Comparison of ENCODE assay signal across 1 cellular context in the genomic region with DNA sequence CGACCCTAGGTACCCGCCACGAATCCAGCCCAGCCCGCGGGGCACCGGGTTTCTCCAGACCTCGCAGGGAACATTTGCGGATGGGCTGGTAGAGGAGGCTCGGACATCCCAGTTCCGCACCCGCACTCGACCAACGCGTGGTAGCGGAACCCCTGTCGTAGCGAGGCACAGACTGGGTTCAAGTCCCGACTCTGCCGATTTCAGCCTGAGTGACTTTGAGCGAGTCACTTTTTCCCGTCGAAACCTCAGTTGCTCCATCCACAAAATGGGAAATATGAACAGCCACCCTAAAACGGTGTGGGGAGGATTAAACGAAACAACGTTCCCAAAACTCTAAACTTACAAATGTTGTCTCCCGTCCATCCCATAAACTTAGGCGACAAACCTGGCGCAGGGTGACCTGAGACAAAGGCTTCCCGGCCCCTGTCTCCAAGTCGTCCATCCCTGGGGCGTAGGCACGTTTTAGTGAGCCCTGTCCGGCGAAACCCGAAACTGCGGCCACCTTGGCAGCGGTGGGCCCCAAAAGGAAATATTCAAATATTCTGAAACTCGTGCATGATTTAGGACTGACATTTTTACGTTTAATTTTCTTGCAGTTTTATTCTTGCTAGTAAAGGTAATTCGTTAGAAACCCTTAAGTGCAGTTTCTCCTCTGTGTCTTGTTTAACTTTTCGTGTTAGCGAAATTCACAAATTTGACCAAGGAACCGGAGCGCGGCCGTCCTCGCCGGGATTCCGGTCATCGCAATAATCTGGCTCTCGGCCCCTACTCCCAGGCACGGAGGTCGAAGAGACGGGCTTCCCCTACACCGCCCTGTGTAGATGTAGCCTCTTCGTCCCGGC.
TF ChIP-seq lines count a peak whose summit lies in the region.

No MANE protein-coding gene starts in this region.

TF ChIP-seq in GM12878, 131 proteins besides CTCF, POLR2A, EP300 and RAD21 (continued from another document and continues in another):
- TF ChIP-seq, protein P1, sequence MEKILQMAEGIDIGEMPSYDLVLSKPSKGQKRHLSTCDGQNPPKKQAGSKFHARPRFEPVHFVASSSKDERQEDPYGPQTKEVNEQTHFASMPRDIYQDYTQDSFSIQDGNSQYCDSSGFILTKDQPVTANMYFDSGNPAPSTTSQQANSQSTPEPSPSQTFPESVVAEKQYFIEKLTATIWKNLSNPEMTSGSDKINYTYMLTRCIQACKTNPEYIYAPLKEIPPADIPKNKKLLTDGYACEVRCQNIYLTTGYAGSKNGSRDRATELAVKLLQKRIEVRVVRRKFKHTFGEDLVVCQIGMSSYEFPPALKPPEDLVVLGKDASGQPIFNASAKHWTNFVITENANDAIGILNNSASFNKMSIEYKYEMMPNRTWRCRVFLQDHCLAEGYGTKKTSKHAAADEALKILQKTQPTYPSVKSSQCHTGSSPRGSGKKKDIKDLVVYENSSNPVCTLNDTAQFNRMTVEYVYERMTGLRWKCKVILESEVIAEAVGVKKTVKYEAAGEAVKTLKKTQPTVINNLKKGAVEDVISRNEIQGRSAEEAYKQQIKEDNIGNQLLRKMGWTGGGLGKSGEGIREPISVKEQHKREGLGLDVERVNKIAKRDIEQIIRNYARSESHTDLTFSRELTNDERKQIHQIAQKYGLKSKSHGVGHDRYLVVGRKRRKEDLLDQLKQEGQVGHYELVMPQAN (conservative IDR thresholded peaks at IDR 0.05) = 0 out of 2 replicates have a peak, but pooled peaks have one; percentile 3
- TF ChIP-seq TARDBP (IDR thresholded peaks at IDR 0.05; ENCODE audit: borderline replicate concordance) (no peak), CBX5 (IDR thresholded peaks at IDR 0.05; ENCODE audit: low read depth) (peak; percentile 30; the same call in 1 of the 2 replicates), MEF2A (IDR thresholded peaks at IDR 0.05; ENCODE audit: insufficient read depth, low read depth, low read length) (0 out of 2 replicates have a peak, but pooled peaks have one; percentile 14), ZZZ3 (IDR thresholded peaks at IDR 0.05; ENCODE audit: control insufficient read depth, insufficient read length, low read depth) (no peak), FOS (IDR thresholded peaks at IDR 0.05; ENCODE audit: borderline replicate concordance, extremely low read depth, insufficient read length) (no peak), SMC3 (IDR thresholded peaks at IDR 0.05; ENCODE audit: borderline replicate concordance, low read length) (no peak), SMAD5 (IDR thresholded peaks at IDR 0.05; ENCODE audit: low read depth) (peak; percentile 17; the same call in 1 of the 2 replicates), TBL1XR1 (IDR thresholded peaks at IDR 0.05; ENCODE audit: low read depth, low read length) (no peak), ZBED1 (IDR thresholded peaks at IDR 0.05; ENCODE audit: borderline replicate concordance) (no peak; the same call in 1 of the 2 replicates), ASH2L (IDR thresholded peaks at IDR 0.05; ENCODE audit: borderline replicate concordance, low read depth) (0 out of 2 replicates have a peak, but pooled peaks have one; percentile 13), SUPT20H (IDR thresholded peaks at IDR 0.05; ENCODE audit: borderline replicate concordance, control insufficient read depth, low read depth, low read length) (no peak), POLR2AphosphoS5 (IDR thresholded peaks at IDR 0.05; ENCODE audit: low read length) (peak; percentile 71), ESRRA (IDR thresholded peaks at IDR 0.05; ENCODE audit: low read length) (no peak), CREM (IDR thresholded peaks at IDR 0.05; ENCODE audit: low read depth) (0 out of 2 replicates have a peak, but pooled peaks have one; percentile 20), ZNF24 (IDR thresholded peaks at IDR 0.05) (no peak), YBX1 (IDR thresholded peaks at IDR 0.05) (no peak), LARP7 (IDR thresholded peaks at IDR 0.05) (0 out of 2 replicates have a peak, but pooled peaks have one; percentile 24), RELA (IDR thresholded peaks at IDR 0.05; ENCODE audit: borderline replicate concordance, partially characterized antibody) (no peak), PAX5 (IDR thresholded peaks at IDR 0.05; ENCODE audit: borderline replicate concordance, low read depth, low read length) (peak; percentile 28; the same call in 1 of the 2 replicates), KAT2A (conservative IDR thresholded peaks at IDR 0.05; ENCODE audit: control insufficient read depth, low read depth, low read length) (no peak), HDAC2 (IDR thresholded peaks at IDR 0.05) (no peak), MYC (IDR thresholded peaks at IDR 0.05; ENCODE audit: insufficient read depth, insufficient read length, insufficient replicate concordance, low read length, severe bottlenecking) (no peak), FOXM1 (IDR thresholded peaks at IDR 0.05; ENCODE audit: low read depth, low read length) (peak; percentile 53; the same call in 1 of the 2 replicates), SRF (IDR thresholded peaks at IDR 0.05; ENCODE audit: low read depth in 2 of 2, low read length in 2 of 2) (no peak), RCOR1 (conservative IDR thresholded peaks at IDR 0.05; ENCODE audit: low read depth, low read length) (no peak), NBN (IDR thresholded peaks at IDR 0.05) (no peak), ZSCAN29 (IDR thresholded peaks at IDR 0.05) (no peak), BRCA1 (IDR thresholded peaks at IDR 0.05; ENCODE audit: low read depth, low read length) (no peak), SREBF1 (IDR thresholded peaks at IDR 0.05; ENCODE audit: low read length) (no peak), KLF5 (IDR thresholded peaks at IDR 0.05; ENCODE audit: partially characterized antibody) (no peak), EGR1 (IDR thresholded peaks at IDR 0.05; ENCODE audit: borderline replicate concordance in 1 of 2, low read depth in 2 of 2, low read length in 2 of 2) (0 out of 3 replicates have a peak, but pooled peaks of 1 of the 2 experiments have one; percentile 1), ZNF217 (IDR thresholded peaks at IDR 0.05) (no peak), MYB (IDR thresholded peaks at IDR 0.05; ENCODE audit: borderline replicate concordance, low read depth, low read length) (no peak), EED (IDR thresholded peaks at IDR 0.05; ENCODE audit: low read depth) (no peak; the same call in 1 of the 2 replicates), SUZ12 (IDR thresholded peaks at IDR 0.05; ENCODE audit: unreplicated experiment) (no peak), SP1 (IDR thresholded peaks at IDR 0.05; ENCODE audit: low read depth, low read length) (no peak), PML (IDR thresholded peaks at IDR 0.05; ENCODE audit: low read length) (peak; percentile 56), MEF2B (IDR thresholded peaks at IDR 0.05; ENCODE audit: partially characterized antibody, poor library complexity, severe bottlenecking) (no peak), BHLHE40 (IDR thresholded peaks at IDR 0.05; ENCODE audit: borderline replicate concordance in 1 of 2, low read depth in 2 of 2, low read length in 1 of 2) (peak; percentile 76 to 84), NR2C2 (IDR thresholded peaks at IDR 0.05; ENCODE audit: borderline replicate concordance, control insufficient read depth, insufficient read length, low read depth) (no peak), GABPA (IDR thresholded peaks at IDR 0.05; ENCODE audit: low read depth) (no peak), TCF12 (IDR thresholded peaks at IDR 0.05; ENCODE audit: low read depth, low read length) (no peak), JUNB (IDR thresholded peaks at IDR 0.05) (no peak), POLR2AphosphoS2 (IDR thresholded peaks at IDR 0.05; ENCODE audit: low read depth, low read length) (no peak; the same call in 1 of the 2 replicates), HDAC6 (IDR thresholded peaks at IDR 0.05; ENCODE audit: unreplicated experiment) (no peak), BMI1 (IDR thresholded peaks at IDR 0.05; ENCODE audit: borderline replicate concordance) (no peak)
- TF ChIP-seq, protein P2, sequence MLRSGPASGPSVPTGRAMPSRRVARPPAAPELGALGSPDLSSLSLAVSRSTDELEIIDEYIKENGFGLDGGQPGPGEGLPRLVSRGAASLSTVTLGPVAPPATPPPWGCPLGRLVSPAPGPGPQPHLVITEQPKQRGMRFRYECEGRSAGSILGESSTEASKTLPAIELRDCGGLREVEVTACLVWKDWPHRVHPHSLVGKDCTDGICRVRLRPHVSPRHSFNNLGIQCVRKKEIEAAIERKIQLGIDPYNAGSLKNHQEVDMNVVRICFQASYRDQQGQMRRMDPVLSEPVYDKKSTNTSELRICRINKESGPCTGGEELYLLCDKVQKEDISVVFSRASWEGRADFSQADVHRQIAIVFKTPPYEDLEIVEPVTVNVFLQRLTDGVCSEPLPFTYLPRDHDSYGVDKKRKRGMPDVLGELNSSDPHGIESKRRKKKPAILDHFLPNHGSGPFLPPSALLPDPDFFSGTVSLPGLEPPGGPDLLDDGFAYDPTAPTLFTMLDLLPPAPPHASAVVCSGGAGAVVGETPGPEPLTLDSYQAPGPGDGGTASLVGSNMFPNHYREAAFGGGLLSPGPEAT (IDR thresholded peaks at IDR 0.05; ENCODE audit: low read depth) = no peak
- TF ChIP-seq, protein P3, sequence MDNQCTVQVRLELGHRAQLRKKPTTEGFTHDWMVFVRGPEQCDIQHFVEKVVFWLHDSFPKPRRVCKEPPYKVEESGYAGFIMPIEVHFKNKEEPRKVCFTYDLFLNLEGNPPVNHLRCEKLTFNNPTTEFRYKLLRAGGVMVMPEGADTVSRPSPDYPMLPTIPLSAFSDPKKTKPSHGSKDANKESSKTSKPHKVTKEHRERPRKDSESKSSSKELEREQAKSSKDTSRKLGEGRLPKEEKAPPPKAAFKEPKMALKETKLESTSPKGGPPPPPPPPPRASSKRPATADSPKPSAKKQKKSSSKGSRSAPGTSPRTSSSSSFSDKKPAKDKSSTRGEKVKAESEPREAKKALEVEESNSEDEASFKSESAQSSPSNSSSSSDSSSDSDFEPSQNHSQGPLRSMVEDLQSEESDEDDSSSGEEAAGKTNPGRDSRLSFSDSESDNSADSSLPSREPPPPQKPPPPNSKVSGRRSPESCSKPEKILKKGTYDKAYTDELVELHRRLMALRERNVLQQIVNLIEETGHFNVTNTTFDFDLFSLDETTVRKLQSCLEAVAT (IDR thresholded peaks at IDR 0.05) = no peak
- TF ChIP-seq, protein P4, sequence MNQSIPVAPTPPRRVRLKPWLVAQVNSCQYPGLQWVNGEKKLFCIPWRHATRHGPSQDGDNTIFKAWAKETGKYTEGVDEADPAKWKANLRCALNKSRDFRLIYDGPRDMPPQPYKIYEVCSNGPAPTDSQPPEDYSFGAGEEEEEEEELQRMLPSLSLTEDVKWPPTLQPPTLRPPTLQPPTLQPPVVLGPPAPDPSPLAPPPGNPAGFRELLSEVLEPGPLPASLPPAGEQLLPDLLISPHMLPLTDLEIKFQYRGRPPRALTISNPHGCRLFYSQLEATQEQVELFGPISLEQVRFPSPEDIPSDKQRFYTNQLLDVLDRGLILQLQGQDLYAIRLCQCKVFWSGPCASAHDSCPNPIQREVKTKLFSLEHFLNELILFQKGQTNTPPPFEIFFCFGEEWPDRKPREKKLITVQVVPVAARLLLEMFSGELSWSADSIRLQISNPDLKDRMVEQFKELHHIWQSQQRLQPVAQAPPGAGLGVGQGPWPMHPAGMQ (IDR thresholded peaks at IDR 0.05; ENCODE audit: borderline replicate concordance) = no peak
- TF ChIP-seq, protein P5, sequence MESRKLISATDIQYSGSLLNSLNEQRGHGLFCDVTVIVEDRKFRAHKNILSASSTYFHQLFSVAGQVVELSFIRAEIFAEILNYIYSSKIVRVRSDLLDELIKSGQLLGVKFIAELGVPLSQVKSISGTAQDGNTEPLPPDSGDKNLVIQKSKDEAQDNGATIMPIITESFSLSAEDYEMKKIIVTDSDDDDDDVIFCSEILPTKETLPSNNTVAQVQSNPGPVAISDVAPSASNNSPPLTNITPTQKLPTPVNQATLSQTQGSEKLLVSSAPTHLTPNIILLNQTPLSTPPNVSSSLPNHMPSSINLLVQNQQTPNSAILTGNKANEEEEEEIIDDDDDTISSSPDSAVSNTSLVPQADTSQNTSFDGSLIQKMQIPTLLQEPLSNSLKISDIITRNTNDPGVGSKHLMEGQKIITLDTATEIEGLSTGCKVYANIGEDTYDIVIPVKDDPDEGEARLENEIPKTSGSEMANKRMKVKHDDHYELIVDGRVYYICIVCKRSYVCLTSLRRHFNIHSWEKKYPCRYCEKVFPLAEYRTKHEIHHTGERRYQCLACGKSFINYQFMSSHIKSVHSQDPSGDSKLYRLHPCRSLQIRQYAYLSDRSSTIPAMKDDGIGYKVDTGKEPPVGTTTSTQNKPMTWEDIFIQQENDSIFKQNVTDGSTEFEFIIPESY (IDR thresholded peaks at IDR 0.05) = no peak
- TF ChIP-seq, protein P6, sequence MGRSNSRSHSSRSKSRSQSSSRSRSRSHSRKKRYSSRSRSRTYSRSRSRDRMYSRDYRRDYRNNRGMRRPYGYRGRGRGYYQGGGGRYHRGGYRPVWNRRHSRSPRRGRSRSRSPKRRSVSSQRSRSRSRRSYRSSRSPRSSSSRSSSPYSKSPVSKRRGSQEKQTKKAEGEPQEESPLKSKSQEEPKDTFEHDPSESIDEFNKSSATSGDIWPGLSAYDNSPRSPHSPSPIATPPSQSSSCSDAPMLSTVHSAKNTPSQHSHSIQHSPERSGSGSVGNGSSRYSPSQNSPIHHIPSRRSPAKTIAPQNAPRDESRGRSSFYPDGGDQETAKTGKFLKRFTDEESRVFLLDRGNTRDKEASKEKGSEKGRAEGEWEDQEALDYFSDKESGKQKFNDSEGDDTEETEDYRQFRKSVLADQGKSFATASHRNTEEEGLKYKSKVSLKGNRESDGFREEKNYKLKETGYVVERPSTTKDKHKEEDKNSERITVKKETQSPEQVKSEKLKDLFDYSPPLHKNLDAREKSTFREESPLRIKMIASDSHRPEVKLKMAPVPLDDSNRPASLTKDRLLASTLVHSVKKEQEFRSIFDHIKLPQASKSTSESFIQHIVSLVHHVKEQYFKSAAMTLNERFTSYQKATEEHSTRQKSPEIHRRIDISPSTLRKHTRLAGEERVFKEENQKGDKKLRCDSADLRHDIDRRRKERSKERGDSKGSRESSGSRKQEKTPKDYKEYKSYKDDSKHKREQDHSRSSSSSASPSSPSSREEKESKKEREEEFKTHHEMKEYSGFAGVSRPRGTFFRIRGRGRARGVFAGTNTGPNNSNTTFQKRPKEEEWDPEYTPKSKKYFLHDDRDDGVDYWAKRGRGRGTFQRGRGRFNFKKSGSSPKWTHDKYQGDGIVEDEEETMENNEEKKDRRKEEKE (IDR thresholded peaks at IDR 0.05) = no peak
- TF ChIP-seq, protein P7, sequence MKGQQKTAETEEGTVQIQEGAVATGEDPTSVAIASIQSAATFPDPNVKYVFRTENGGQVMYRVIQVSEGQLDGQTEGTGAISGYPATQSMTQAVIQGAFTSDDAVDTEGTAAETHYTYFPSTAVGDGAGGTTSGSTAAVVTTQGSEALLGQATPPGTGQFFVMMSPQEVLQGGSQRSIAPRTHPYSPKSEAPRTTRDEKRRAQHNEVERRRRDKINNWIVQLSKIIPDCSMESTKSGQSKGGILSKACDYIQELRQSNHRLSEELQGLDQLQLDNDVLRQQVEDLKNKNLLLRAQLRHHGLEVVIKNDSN (IDR thresholded peaks at IDR 0.05; ENCODE audit: borderline replicate concordance, extremely low read length, insufficient read depth, low read depth, low read length) = no peak
- TF ChIP-seq, protein P8, sequence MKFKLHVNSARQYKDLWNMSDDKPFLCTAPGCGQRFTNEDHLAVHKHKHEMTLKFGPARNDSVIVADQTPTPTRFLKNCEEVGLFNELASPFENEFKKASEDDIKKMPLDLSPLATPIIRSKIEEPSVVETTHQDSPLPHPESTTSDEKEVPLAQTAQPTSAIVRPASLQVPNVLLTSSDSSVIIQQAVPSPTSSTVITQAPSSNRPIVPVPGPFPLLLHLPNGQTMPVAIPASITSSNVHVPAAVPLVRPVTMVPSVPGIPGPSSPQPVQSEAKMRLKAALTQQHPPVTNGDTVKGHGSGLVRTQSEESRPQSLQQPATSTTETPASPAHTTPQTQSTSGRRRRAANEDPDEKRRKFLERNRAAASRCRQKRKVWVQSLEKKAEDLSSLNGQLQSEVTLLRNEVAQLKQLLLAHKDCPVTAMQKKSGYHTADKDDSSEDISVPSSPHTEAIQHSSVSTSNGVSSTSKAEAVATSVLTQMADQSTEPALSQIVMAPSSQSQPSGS (IDR thresholded peaks at IDR 0.05; ENCODE audit: low read length) = peak; percentile 31; the same call in 1 of the 2 replicates
